ENCODE assay signal across 15 cellular contexts in genomic region chr2:238727585-238728321, GRCh38.
DNase-seq lines count a peak whose midpoint lies in the region; ATAC-seq and TF ChIP-seq lines count a peak whose summit lies in the region.
"Had no signal": no experiment of that assay in that cellular context is flagged by ENCODE, and none has a peak within 500 bp of the region (broad histone marks: within the 10 kb centered on the region; RNA-seq: fewer than 3 reads in every experiment).

No MANE protein-coding gene starts in this region.

- peak overlapping the region; percentile 14 for H3K9ac ChIP-seq in rectal smooth muscle tissue (ENCODE audit: low read length)

- no peak overlapping the region for H3K4me3 Mint-ChIP-seq in glutamatergic neuron (ENCODE audit: unreplicated experiment)
- H3K4me3 Mint-ChIP-seq: activated T-cell treated with anti-CD3 and anti-CD28 coated beads, Interleukin-2, amount 50 U/mL, for 72 hours; naive B cell had no signal

- H3K27ac Mint-ChIP-seq in glutamatergic neuron (ENCODE audit: unreplicated experiment): no peak overlapping the region
- H3K27ac Mint-ChIP-seq: activated T-cell treated with anti-CD3 and anti-CD28 coated beads, Interleukin-2, amount 50 U/mL, for 72 hours; naive B cell had no signal

- H3K36me3 ChIP-seq in rectal smooth muscle tissue (ENCODE audit: control insufficient read depth, insufficient read depth, low read length): no peaks in the 10 kb centered on the region

- peaks cover 54% of the 10 kb centered on the region for H3K4me1 ChIP-seq in rectal smooth muscle tissue (ENCODE audit: control insufficient read depth, insufficient read depth, low read length)

- TF ChIP-seq CTCF in glutamatergic neuron (IDR thresholded peaks at IDR 0.05; ENCODE audit: partially characterized antibody, unreplicated experiment): no peak

- no peak for TF ChIP-seq POLR2A in GM18505 (IDR thresholded peaks at IDR 0.05; ENCODE audit: borderline replicate concordance, extremely low read depth, insufficient read depth, insufficient read length)

- DNase-seq in AG08395 (ENCODE audit: low spot score) (peak; percentile 87), amniotic stem cell (lab: John Stamatoyannopoulos, UW) (peak; percentile 1), left cardiac atrium (peak; percentile 57), NCI-H774 (lab: John Stamatoyannopoulos, UW) (no peak), DMS53 (lab: John Stamatoyannopoulos, UW) (no peak), glutamatergic neuron (no peak)
- DNase-seq: ACHN; activated T-cell treated with anti-CD3 and anti-CD28 coated beads, Interleukin-2, amount 50 U/mL, for 72 hours; cerebellar nuclear complex; H7; hippocampal formation; naive B cell; NCI-H2227 treated with DMSO at 0.1 percent for 48 hours had no signal

- peaks cover 2% of the 10 kb centered on the region for H3K9me3 Mint-ChIP-seq in glutamatergic neuron (ENCODE audit: unreplicated experiment)

- ATAC-seq in left cardiac atrium (peak; percentile 54 to 63), GM18505 (IDR thresholded peaks at IDR 0.05; ENCODE audit: unreplicated experiment) (no peak)
- ATAC-seq: activated T-cell treated with anti-CD3 and anti-CD28 coated beads, Interleukin-2, amount 50 U/mL, for 72 hours had no signal

- H3K27me3 Mint-ChIP-seq in glutamatergic neuron (ENCODE audit: unreplicated experiment): peaks cover 2% of the 10 kb centered on the region

- peak overlapping the region; percentile 92 for H3K27ac ChIP-seq in rectal smooth muscle tissue (ENCODE audit: low read depth, low read length)

- no peaks in the 10 kb centered on the region for H3K36me3 Mint-ChIP-seq in glutamatergic neuron (ENCODE audit: unreplicated experiment)

- intact Hi-C loops in left cardiac atrium (cut with DNase I): no loop called here

- no peak overlapping the region for H3K4me3 ChIP-seq in rectal smooth muscle tissue (ENCODE audit: low read length)

- H3K4me1 Mint-ChIP-seq in glutamatergic neuron (ENCODE audit: low read depth, unreplicated experiment): no peaks in the 10 kb centered on the region
- H3K4me1 Mint-ChIP-seq: naive B cell had no signal

- H3K27me3 ChIP-seq in rectal smooth muscle tissue (ENCODE audit: control insufficient read depth, insufficient read depth, low read length): no peaks in the 10 kb centered on the region

Comparison
In these comparisons a context has a peak if more than half of its experiments do, and no peak if none do; other contexts are left out.
1. DNase-seq: peak in AG08395 (single experiment), amniotic stem cell (single experiment) and left cardiac atrium (single experiment); none in NCI-H774 (single experiment), DMS53 (single experiment) and glutamatergic neuron (single experiment).